2 cellular contexts compared by ENCODE assay signal in the genomic region with DNA sequence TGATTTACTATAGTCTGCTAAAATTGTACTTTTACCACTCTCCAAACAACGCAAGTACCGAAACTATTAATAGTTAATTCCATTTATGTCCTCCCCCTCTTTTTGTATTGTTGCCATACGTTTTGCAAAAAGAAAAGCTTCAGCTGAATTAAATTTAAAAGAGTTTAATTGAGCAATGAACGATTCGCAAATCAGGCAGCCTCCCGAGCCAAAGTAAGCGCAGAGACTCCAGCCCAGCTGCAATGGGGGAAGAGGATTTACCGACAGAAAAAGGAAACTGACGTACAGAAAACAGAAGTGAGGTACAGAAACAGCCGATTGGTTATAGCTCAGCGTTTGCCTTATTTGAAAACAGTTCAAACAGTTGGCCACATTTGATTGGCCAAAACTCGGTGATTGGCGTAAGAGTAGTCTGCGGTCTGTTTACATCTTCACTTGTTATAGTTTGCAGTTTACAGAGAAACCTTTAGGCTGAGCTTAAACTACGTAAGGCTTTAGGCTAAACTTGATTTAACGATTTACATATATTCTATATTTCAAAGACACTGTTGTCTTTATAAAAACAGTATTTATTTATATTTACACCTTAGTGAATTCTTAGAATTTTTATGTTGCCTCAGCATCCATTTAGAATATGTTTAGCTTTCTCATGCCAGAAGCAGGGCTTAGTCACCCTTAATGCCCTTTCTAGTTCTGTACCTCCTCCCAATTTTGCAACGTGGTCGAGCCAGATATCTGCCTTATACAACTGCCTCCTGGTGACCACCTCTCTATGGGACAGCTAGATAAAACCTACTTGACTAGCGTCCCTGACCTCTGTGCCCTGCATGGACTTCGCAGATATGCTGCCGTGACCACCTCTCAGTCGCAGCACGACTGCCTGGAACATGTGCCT.
TF ChIP-seq lines count a peak whose summit lies in the region.

No MANE protein-coding gene starts in this region.

TF ChIP-seq in GM23338, 12 proteins besides CTCF, POLR2A, EP300 and RAD21 (continued from another document and continues in another):
- TF ChIP-seq REST (IDR thresholded peaks at IDR 0.05; ENCODE audit: unreplicated experiment) (no peak), JUNB (IDR thresholded peaks at IDR 0.05; ENCODE audit: unreplicated experiment) (no peak), CREB1 (CRISPR knock-in tag; IDR thresholded peaks at IDR 0.05; ENCODE audit: low read depth) (no peak), EZH2phosphoT487 (IDR thresholded peaks at IDR 0.05; ENCODE audit: unreplicated experiment) (no peak), EZH2 (IDR thresholded peaks at IDR 0.05; ENCODE audit: low read depth, unreplicated experiment) (no peak), ZNF331 (CRISPR knock-in tag; IDR thresholded peaks at IDR 0.05; ENCODE audit: low read depth) (no peak)
- TF ChIP-seq, protein P1, sequence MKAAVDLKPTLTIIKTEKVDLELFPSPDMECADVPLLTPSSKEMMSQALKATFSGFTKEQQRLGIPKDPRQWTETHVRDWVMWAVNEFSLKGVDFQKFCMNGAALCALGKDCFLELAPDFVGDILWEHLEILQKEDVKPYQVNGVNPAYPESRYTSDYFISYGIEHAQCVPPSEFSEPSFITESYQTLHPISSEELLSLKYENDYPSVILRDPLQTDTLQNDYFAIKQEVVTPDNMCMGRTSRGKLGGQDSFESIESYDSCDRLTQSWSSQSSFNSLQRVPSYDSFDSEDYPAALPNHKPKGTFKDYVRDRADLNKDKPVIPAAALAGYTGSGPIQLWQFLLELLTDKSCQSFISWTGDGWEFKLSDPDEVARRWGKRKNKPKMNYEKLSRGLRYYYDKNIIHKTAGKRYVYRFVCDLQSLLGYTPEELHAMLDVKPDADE (IDR thresholded peaks at IDR 0.05) = no peak

TF ChIP-seq in SK-N-SH treated with all-trans-retinoic acid at 6 μM for 48 hours, 23 proteins besides CTCF, POLR2A, EP300 and RAD21:
- TF ChIP-seq PATZ1 (CRISPR knock-in tag; IDR thresholded peaks at IDR 0.05; ENCODE audit: borderline replicate concordance) = no peak
- TF ChIP-seq ESRRG (CRISPR knock-in tag; IDR thresholded peaks at IDR 0.05) = no peak
- no peak for TF ChIP-seq RARB (CRISPR knock-in tag; IDR thresholded peaks at IDR 0.05)
- TF ChIP-seq CSRNP3 (CRISPR knock-in tag; IDR thresholded peaks at IDR 0.05) = no peak
- no peak for TF ChIP-seq TSHZ2 (CRISPR knock-in tag; IDR thresholded peaks at IDR 0.05)
- TF ChIP-seq ZNF565 (CRISPR knock-in tag; conservative IDR thresholded peaks at IDR 0.05; ENCODE audit: low read depth) = no peak
- no peak for TF ChIP-seq ARNTL (CRISPR knock-in tag; IDR thresholded peaks at IDR 0.05; ENCODE audit: borderline replicate concordance, low read depth)
- no peak for TF ChIP-seq BACH2 (CRISPR knock-in tag; IDR thresholded peaks at IDR 0.05; ENCODE audit: borderline replicate concordance)
- no peak for TF ChIP-seq ZFP3 (CRISPR knock-in tag; IDR thresholded peaks at IDR 0.05)
- no peak for TF ChIP-seq CSDC2 (CRISPR knock-in tag; IDR thresholded peaks at IDR 0.05)
- TF ChIP-seq TCF4 (CRISPR knock-in tag; IDR thresholded peaks at IDR 0.05; ENCODE audit: borderline replicate concordance) = no peak
- no peak for TF ChIP-seq PPARA (CRISPR knock-in tag; IDR thresholded peaks at IDR 0.05; ENCODE audit: borderline replicate concordance)
